12 cellular contexts compared by ENCODE assay signal in the genomic region with DNA sequence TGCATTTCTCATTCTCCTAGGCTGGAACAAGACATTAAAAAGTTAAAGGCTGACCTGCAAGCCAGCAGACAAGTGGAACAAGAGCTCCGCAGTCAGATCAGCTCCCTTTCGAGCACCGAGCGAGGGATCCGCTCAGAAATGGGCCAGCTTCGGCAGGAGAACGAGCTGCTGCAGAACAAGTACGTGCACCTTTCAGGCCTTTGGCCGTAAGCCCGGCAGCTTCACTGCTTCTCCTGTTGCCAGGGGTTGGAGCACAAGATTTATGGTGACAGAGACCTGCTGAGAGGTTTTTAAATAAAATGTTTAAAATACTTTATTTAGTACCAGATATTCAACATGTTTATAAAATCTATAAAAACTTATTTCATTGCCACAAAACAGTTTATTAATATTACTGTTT. TPM values are rescaled to one million over a fixed set of nuclear protein-coding genes. Genes with fewer than 3 reads are reported as not detected.
DNase-seq lines count a peak whose midpoint lies in the region; ATAC-seq and TF ChIP-seq lines count a peak whose summit lies in the region.
"Had no signal": no experiment of that assay in that cellular context is flagged by ENCODE, and none has a peak within 500 bp of the region (broad histone marks: within the 10 kb centered on the region; RNA-seq: fewer than 3 reads in every experiment).

No MANE protein-coding gene starts in this region.

- peaks cover 22% of the 10 kb centered on the region for H3K4me1 Mint-ChIP-seq in CD8-positive, alpha-beta T cell (ENCODE audit: low read depth)

- intact Hi-C loops in right lobe of liver (cut with DNase I) (no loop called here), upper lobe of right lung (cut with DNase I) (no loop called here)
- intact Hi-C loops in CD8-positive, alpha-beta T cell (cut with DNase I, micrococcal nuclease) = no loop called here

- H3K4me3 Mint-ChIP-seq in CD8-positive, alpha-beta T cell = no peak overlapping the region

- H3K4me3 ChIP-seq in right lobe of liver (peak overlapping the region in 1 of 3 donors; percentile 5), upper lobe of right lung (no peak overlapping the region)
- H3K4me3 ChIP-seq in CD8-positive, alpha-beta T cell (ENCODE audit: low read depth, low read length) = no peak overlapping the region

- no peak overlapping the region for H3K27ac Mint-ChIP-seq in CD8-positive, alpha-beta T cell

- H3K27me3 Mint-ChIP-seq in CD8-positive, alpha-beta T cell (ENCODE audit: low read depth) = no peaks in the 10 kb centered on the region

- CTCF ChIA-PET in CD8-positive, alpha-beta T cell (lab: Charles Lee) = interaction anchor here (3.4 kb wide), 1 partner anchor 37 kb away, joined by 17 read pairs; no protein-coding TSS in a partner anchor
- CTCF ChIA-PET in RWPE1 (lab: Yijun Ruan, JAX) = no interaction called here

- 37% methylated on average over 10 of the region's 10 CpGs for WGBS in right lobe of liver (ENCODE audit: insufficient coverage, low coverage, low lambda C conversion rate, missing lambda C conversion rate)

- DNase-seq in NCI-H1417 (lab: John Stamatoyannopoulos, UW) = peak in 2 of 3 experiments; percentile 22 to 60
- no peak for DNase-seq in NCI-H1417 treated with DMSO at 0.1 percent for 48 hours (lab: John Stamatoyannopoulos, UW)
- DNase-seq in cerebellar cortex (ENCODE audit: low spot score) = peak; percentile 81
- DNase-seq in right lobe of liver = peak; percentile 72 to 88 (median 83)
- peak; percentile 67 for DNase-seq in upper lobe of right lung
- no peak for DNase-seq in CD8-positive, alpha-beta T cell
- DNase-seq in RWPE1 (ENCODE audit: low spot score) = no peak
- DNase-seq: 8988T, GF-D8, NCI-H345, WERI-Rb-1 had no signal

- peaks cover 0 to 34% (median 11%) of the 10 kb centered on the region in 4 donors for H3K4me1 ChIP-seq in right lobe of liver
- no peaks in the 10 kb centered on the region for H3K4me1 ChIP-seq in upper lobe of right lung
- no peaks in the 10 kb centered on the region for H3K4me1 ChIP-seq in CD8-positive, alpha-beta T cell (ENCODE audit: insufficient read depth, low read length)

- H3K27me3 ChIP-seq in right lobe of liver (no peaks in the 10 kb centered on the region), upper lobe of right lung (no peaks in the 10 kb centered on the region)
- no peaks in the 10 kb centered on the region for H3K27me3 ChIP-seq in CD8-positive, alpha-beta T cell (ENCODE audit: insufficient read depth, low read length)

- H3K9me3 ChIP-seq in right lobe of liver = no peaks in the 10 kb centered on the region
- H3K9me3 ChIP-seq in upper lobe of right lung = no peaks in the 10 kb centered on the region
- no peaks in the 10 kb centered on the region for H3K9me3 ChIP-seq in CD8-positive, alpha-beta T cell (ENCODE audit: low read length)

- peaks cover 61% of the 10 kb centered on the region for H3K36me3 Mint-ChIP-seq in CD8-positive, alpha-beta T cell

- TF ChIP-seq POLR2A in right lobe of liver (IDR thresholded peaks at IDR 0.05) = no peak

- peak overlapping the region in 2 of 3 donors; percentile 8 to 51 for H3K27ac ChIP-seq in right lobe of liver
- H3K27ac ChIP-seq in upper lobe of right lung = no peak overlapping the region
- no peak overlapping the region for H3K27ac ChIP-seq in CD8-positive, alpha-beta T cell (ENCODE audit: low read depth, low read length)
- no peak overlapping the region for H3K27ac ChIP-seq in RWPE1
- H3K27ac ChIP-seq: WERI-Rb-1 had no signal

- POLR2A ChIA-PET in CD8-positive, alpha-beta T cell (lab: Charles Lee) = interaction anchor here (0.6 kb wide), 1 partner anchor 57 kb away, joined by 4 read pairs; no protein-coding TSS in a partner anchor
- POLR2A ChIA-PET in RWPE1 (lab: Yijun Ruan, JAX; ENCODE audit: low non-redundant PET) = no interaction called here

- ATAC-seq in right lobe of liver (peak; percentile 85 to 88 (median 86)), upper lobe of right lung (no peak), GM19324 (IDR thresholded peaks at IDR 0.05; ENCODE audit: low FRiP score, unreplicated experiment) (no peak)
- ATAC-seq in CD8-positive, alpha-beta T cell = no peak

- TF ChIP-seq CTCF in right lobe of liver (IDR thresholded peaks at IDR 0.05) (no peak), upper lobe of right lung (IDR thresholded peaks at IDR 0.05) (no peak), RWPE1 (conservative IDR thresholded peaks at IDR 0.05; ENCODE audit: low read depth) (no peak)
- no peak for TF ChIP-seq CTCF in CD8-positive, alpha-beta T cell (IDR thresholded peaks at IDR 0.05)

- H3K36me3 ChIP-seq in right lobe of liver (peaks cover 0 to 19% (median 6%) of the 10 kb centered on the region in 4 donors), upper lobe of right lung (peaks cover 36% of the 10 kb centered on the region)
- peaks cover 8% of the 10 kb centered on the region for H3K36me3 ChIP-seq in CD8-positive, alpha-beta T cell (ENCODE audit: insufficient read depth, low read length)

- H3K9me3 Mint-ChIP-seq in CD8-positive, alpha-beta T cell = no peaks in the 10 kb centered on the region

RNA-seq across cellular contexts. Expression of gene MACO1, which starts 53.4 kb away (rescaled TPM):
- total RNA-seq in right lobe of liver = 10 to 100 TPM; 23.2 to 32.9 (median 27.2) TPM
- total RNA-seq in upper lobe of right lung = 20.2 TPM
- total RNA-seq in CD8-positive, alpha-beta T cell = 10 to 100 TPM; 44.7 to 47.0 TPM

RNA-seq across cellular contexts. Expression of gene LDLRAP1, which starts 59.3 kb away (rescaled TPM):
- 10 to 100 TPM; 15.3 to 24.3 (median 16.7) TPM for total RNA-seq in right lobe of liver
- 35.1 TPM for total RNA-seq in upper lobe of right lung
- 10 to 100 TPM; 46.1 to 49.5 TPM for total RNA-seq in CD8-positive, alpha-beta T cell

Comparison
In these comparisons a context has a peak if more than half of its experiments do, and no peak if none do; other contexts are left out.
1. DNase-seq: peak in NCI-H1417 (2 of 3), cerebellar cortex (single experiment), right lobe of liver (3 of 3) and upper lobe of right lung (single experiment); none in NCI-H1417 treated with DMSO at 0.1 percent for 48 hours (single experiment), CD8-positive, alpha-beta T cell (0 of 7) and RWPE1 (single experiment).
2. ATAC-seq: peak in right lobe of liver (4 of 4); none in upper lobe of right lung (single experiment), GM19324 (single experiment) and CD8-positive, alpha-beta T cell (single experiment).
3. H3K27ac ChIP-seq: peak in right lobe of liver (2 of 3); none in upper lobe of right lung (single experiment), CD8-positive, alpha-beta T cell (single experiment) and RWPE1 (single experiment).